Comparison of ENCODE assay signal across 27 cellular contexts in the genomic region with DNA sequence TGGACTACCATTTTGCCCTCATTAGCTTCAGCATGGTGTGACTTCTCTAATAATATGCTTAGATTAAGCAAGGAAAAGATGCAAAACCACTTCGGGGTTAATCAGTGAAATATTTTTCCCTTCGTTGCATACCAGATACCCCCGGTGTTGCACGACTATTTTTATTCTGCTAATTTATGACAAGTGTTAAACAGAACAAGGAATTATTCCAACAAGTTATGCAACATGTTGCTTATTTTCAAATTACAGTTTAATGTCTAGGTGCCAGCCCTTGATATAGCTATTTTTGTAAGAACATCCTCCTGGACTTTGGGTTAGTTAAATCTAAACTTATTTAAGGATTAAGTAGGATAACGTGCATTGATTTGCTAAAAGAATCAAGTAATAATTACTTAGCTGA.
"Had no signal": no experiment of that assay in that cellular context is flagged by ENCODE, and none has a peak within 500 bp of the region (broad histone marks: within the 10 kb centered on the region; RNA-seq: fewer than 3 reads in every experiment).

No MANE protein-coding gene starts in this region.

- H3K4me3 ChIP-seq: colonic mucosa, esophagus squamous epithelium, gastrocnemius medialis, hepatocyte, lower lobe of right lung, mucosa of descending colon had no signal

- H3K27ac ChIP-seq: colonic mucosa, epithelial cell of prostate, esophagus squamous epithelium, gastrocnemius medialis, hepatocyte, lower lobe of right lung had no signal

- H3K4me2 ChIP-seq: hepatocyte had no signal

- DNase-seq: colonic mucosa; cortex of kidney; effector CD8-positive, alpha-beta T cell; effector memory CD8-positive, alpha-beta T cell; endodermal cell; erythroblast; esophagus squamous epithelium; foreskin fibroblast; foreskin melanocyte; gastrocnemius medialis; glutamatergic neuron; head of caudate nucleus; hypothalamus; immature natural killer cell; islet precursor cell; kidney; kidney glomerular epithelial cell; left colon; left ventricle myocardium superior; lower lobe of right lung; mesenchymal stem cell; mucosa of descending colon had no signal

- H3K36me3 ChIP-seq: colonic mucosa had no signal

- ATAC-seq: effector memory CD8-positive, alpha-beta T cell; esophagus mucosa; gastrocnemius medialis; left colon; left lobe of liver; lower lobe of right lung; mucosa of descending colon had no signal

- H3K9me3 ChIP-seq: colonic mucosa, esophagus squamous epithelium, gastrocnemius medialis, lower lobe of right lung, mucosa of descending colon had no signal

- H3K79me2 ChIP-seq: hepatocyte had no signal

- H3K27me3 ChIP-seq: colonic mucosa, esophagus squamous epithelium, gastrocnemius medialis, hepatocyte had no signal

- H2AFZ ChIP-seq: hepatocyte had no signal

- FAIRE-seq: endometrium, kidney had no signal

- H3K4me1 ChIP-seq: colonic mucosa, esophagus squamous epithelium, gastrocnemius medialis, lower lobe of right lung had no signal
